In genomic region chr10:102421645-102422585, GRCh38 we compare ENCODE assay signal across 1 cellular context.
TF ChIP-seq lines count a peak whose summit lies in the region.

No MANE protein-coding gene starts in this region.

TF ChIP-seq in Ishikawa, 13 proteins besides CTCF, POLR2A, EP300 and RAD21 (continued from another document):
- TF ChIP-seq, protein P1, sequence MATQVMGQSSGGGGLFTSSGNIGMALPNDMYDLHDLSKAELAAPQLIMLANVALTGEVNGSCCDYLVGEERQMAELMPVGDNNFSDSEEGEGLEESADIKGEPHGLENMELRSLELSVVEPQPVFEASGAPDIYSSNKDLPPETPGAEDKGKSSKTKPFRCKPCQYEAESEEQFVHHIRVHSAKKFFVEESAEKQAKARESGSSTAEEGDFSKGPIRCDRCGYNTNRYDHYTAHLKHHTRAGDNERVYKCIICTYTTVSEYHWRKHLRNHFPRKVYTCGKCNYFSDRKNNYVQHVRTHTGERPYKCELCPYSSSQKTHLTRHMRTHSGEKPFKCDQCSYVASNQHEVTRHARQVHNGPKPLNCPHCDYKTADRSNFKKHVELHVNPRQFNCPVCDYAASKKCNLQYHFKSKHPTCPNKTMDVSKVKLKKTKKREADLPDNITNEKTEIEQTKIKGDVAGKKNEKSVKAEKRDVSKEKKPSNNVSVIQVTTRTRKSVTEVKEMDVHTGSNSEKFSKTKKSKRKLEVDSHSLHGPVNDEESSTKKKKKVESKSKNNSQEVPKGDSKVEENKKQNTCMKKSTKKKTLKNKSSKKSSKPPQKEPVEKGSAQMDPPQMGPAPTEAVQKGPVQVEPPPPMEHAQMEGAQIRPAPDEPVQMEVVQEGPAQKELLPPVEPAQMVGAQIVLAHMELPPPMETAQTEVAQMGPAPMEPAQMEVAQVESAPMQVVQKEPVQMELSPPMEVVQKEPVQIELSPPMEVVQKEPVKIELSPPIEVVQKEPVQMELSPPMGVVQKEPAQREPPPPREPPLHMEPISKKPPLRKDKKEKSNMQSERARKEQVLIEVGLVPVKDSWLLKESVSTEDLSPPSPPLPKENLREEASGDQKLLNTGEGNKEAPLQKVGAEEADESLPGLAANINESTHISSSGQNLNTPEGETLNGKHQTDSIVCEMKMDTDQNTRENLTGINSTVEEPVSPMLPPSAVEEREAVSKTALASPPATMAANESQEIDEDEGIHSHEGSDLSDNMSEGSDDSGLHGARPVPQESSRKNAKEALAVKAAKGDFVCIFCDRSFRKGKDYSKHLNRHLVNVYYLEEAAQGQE (IDR thresholded peaks at IDR 0.05; ENCODE audit: low read depth): 0 out of 2 replicates have a peak, but pooled peaks have one; percentile 7
- TF ChIP-seq CREB1 (IDR thresholded peaks at IDR 0.05; ENCODE audit: low read depth): no peak
- TF ChIP-seq NFIC (IDR thresholded peaks at IDR 0.05): peak; percentile 25; the same call in 1 of the 2 replicates
